ENCODE assay signal across 8 cellular contexts in genomic region chr7:16644987-16645592, GRCh38. TPM values are rescaled to one million over a fixed set of nuclear protein-coding genes. Genes with fewer than 3 reads are reported as not detected.
DNase-seq lines count a peak whose midpoint lies in the region; ATAC-seq lines count a peak whose summit lies in the region.

No MANE protein-coding gene starts in this region.

- peak; percentile 45 for DNase-seq in A172 (ENCODE audit: low spot score)
- DNase-seq in NCI-H1092 (lab: John Stamatoyannopoulos, UW): peak; percentile 11
- peak; percentile 59 for DNase-seq in astrocyte of the hippocampus (ENCODE audit: low read depth, low spot score)
- peak; percentile 69 for DNase-seq in iPS-NIHi11 (ENCODE audit: low spot score)
- DNase-seq in stimulated activated CD4-positive, alpha-beta T cell treated with anti-CD3 and anti-CD28 coated beads, Interleukin-1b, Interleukin-23, amount 100 ng/mL, for 48 hours: peak; percentile 8

- ATAC-seq in GM19324 (IDR thresholded peaks at IDR 0.05; ENCODE audit: low FRiP score, unreplicated experiment): peak; percentile 14
- no peak for ATAC-seq in GM21737 (IDR thresholded peaks at IDR 0.05; ENCODE audit: unreplicated experiment)
- ATAC-seq in HG02840 (IDR thresholded peaks at IDR 0.05; ENCODE audit: low FRiP score, unreplicated experiment): no peak

RNA-seq across cellular contexts. Expression of gene ANKMY2, which starts 0.5 kb away (rescaled TPM):
- 36.3 and 39.4 TPM in 2 replicates for total RNA-seq in A172 (2014; rRNA removed; shearing (Covaris generic))

RNA-seq across cellular contexts. Expression of gene BZW2, which starts 0.9 kb away (rescaled TPM):
- 85.9 and 105 TPM in 2 replicates for total RNA-seq in A172 (2014; rRNA removed; shearing (Covaris generic))

Comparison
In these comparisons a context has a peak if more than half of its experiments do, and no peak if none do; other contexts are left out.
1. DNase-seq: peak in every context shown above with its lines; median percentile 69 in iPS-NIHi11; 59 in astrocyte of the hippocampus; 45 in A172; 11 in NCI-H1092; 8 in stimulated activated CD4-positive, alpha-beta T cell treated with anti-CD3 and anti-CD28 coated beads, Interleukin-1b, Interleukin-23, amount 100 ng/mL, for 48 hours.